ENCODE assay signal across 1 cellular context in the genomic region with DNA sequence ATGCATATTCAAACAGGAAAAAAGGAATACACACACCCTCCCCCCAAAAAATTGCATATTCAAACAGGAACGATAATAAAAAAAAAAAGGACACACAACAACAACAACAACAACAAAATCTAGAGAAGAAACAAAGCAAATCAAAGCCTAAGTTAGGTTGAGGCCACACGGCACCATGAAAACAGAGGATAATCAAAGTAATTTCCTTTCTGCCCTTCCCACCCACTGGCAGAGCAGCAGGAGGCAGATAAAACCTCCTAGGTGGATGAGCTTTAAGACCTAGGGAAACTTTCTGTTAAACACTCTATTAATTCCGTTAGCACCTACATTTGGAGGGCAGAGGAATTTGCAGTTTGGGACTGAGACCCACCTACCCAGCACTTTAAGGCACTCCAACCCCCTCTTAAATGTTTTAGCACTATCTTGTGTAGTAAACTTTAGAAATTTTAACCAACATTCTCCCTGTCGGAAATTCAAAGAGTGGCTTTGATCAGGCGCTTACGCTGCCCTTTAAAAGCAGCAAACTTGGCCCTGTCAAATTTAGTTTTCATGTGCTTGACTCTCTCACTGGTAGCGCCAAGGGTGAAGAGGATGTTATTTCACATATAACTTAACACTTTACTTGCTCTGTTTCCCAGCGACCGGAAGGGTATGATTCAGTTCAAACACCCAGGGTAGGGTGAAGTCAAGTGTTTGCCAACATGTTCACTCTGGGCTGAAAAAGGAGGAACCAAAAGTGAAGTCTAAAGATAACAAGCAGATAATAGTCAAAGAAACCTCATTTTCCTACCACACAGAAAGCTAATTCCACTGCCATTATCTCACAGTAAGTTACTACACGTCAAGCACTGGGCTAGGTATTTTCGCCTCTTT.
TF ChIP-seq lines count a peak whose summit lies in the region.

No MANE protein-coding gene starts in this region.

TF ChIP-seq in GM12878, 131 proteins besides CTCF, POLR2A, EP300 and RAD21 (continues in another document):
- TF ChIP-seq ATF2 (IDR thresholded peaks at IDR 0.05; ENCODE audit: low read length) (peak; percentile 96), LARP7 (IDR thresholded peaks at IDR 0.05) (no peak), FOXM1 (IDR thresholded peaks at IDR 0.05; ENCODE audit: low read depth, low read length) (peak; percentile 83; the same call in 1 of the 2 replicates), ZBED1 (IDR thresholded peaks at IDR 0.05; ENCODE audit: borderline replicate concordance) (peak; percentile 69; the same call in 1 of the 2 replicates), EGR1 (IDR thresholded peaks at IDR 0.05; ENCODE audit: borderline replicate concordance in 1 of 2, low read depth in 2 of 2, low read length in 2 of 2) (no peak), GATAD2B (conservative IDR thresholded peaks at IDR 0.05; ENCODE audit: low read depth) (peak; percentile 77; the same call in 1 of the 2 replicates), NFYA (IDR thresholded peaks at IDR 0.05; ENCODE audit: borderline replicate concordance, low read depth, low read length) (no peak), BCL11A (IDR thresholded peaks at IDR 0.05; ENCODE audit: low read depth, low read length) (peak; percentile 85), FOS (IDR thresholded peaks at IDR 0.05; ENCODE audit: borderline replicate concordance, extremely low read depth, insufficient read length) (no peak), TAF1 (IDR thresholded peaks at IDR 0.05; ENCODE audit: borderline replicate concordance, low read depth, low read length) (peak; percentile 27; the same call in 1 of the 2 replicates), CBX3 (IDR thresholded peaks at IDR 0.05; ENCODE audit: borderline replicate concordance, low read depth) (no peak), SIN3A (IDR thresholded peaks at IDR 0.05; ENCODE audit: low read depth, low read length) (no peak), CEBPZ (IDR thresholded peaks at IDR 0.05; ENCODE audit: low read depth, low read length) (no peak), CHD2 (IDR thresholded peaks at IDR 0.05; ENCODE audit: borderline replicate concordance, low read depth, low read length) (peak; percentile 75), SMAD1 (IDR thresholded peaks at IDR 0.05; ENCODE audit: low read depth, partially characterized antibody) (peak; percentile 72), FOXK2 (IDR thresholded peaks at IDR 0.05) (no peak), STAT3 (IDR thresholded peaks at IDR 0.05; ENCODE audit: low read depth, low read length) (0 out of 2 replicates have a peak, but pooled peaks have one; percentile 57), RFX5 (IDR thresholded peaks at IDR 0.05; ENCODE audit: low read depth, low read length) (no peak), JUNB (IDR thresholded peaks at IDR 0.05) (peak; percentile 47), EED (IDR thresholded peaks at IDR 0.05; ENCODE audit: low read depth) (peak; percentile 66; the same call in 1 of the 2 replicates), NR2F1 (conservative IDR thresholded peaks at IDR 0.05) (peak; percentile 50), RAD51 (IDR thresholded peaks at IDR 0.05) (no peak), KAT2A (conservative IDR thresholded peaks at IDR 0.05; ENCODE audit: control insufficient read depth, low read depth, low read length) (no peak), GABPA (IDR thresholded peaks at IDR 0.05; ENCODE audit: low read depth) (peak; percentile 57; the same call in 1 of the 2 replicates), MEF2B (IDR thresholded peaks at IDR 0.05; ENCODE audit: partially characterized antibody, poor library complexity, severe bottlenecking) (peak; percentile 88), REST (IDR thresholded peaks at IDR 0.05; ENCODE audit: low read depth, low read length) (no peak), IKZF1 (conservative IDR thresholded peaks at IDR 0.05) (peak; percentile 90), ZSCAN29 (IDR thresholded peaks at IDR 0.05) (no peak), STAT1 (conservative IDR thresholded peaks at IDR 0.05) (no peak), ZNF217 (IDR thresholded peaks at IDR 0.05) (no peak; the same call in 1 of the 2 replicates)
- TF ChIP-seq, protein P1, sequence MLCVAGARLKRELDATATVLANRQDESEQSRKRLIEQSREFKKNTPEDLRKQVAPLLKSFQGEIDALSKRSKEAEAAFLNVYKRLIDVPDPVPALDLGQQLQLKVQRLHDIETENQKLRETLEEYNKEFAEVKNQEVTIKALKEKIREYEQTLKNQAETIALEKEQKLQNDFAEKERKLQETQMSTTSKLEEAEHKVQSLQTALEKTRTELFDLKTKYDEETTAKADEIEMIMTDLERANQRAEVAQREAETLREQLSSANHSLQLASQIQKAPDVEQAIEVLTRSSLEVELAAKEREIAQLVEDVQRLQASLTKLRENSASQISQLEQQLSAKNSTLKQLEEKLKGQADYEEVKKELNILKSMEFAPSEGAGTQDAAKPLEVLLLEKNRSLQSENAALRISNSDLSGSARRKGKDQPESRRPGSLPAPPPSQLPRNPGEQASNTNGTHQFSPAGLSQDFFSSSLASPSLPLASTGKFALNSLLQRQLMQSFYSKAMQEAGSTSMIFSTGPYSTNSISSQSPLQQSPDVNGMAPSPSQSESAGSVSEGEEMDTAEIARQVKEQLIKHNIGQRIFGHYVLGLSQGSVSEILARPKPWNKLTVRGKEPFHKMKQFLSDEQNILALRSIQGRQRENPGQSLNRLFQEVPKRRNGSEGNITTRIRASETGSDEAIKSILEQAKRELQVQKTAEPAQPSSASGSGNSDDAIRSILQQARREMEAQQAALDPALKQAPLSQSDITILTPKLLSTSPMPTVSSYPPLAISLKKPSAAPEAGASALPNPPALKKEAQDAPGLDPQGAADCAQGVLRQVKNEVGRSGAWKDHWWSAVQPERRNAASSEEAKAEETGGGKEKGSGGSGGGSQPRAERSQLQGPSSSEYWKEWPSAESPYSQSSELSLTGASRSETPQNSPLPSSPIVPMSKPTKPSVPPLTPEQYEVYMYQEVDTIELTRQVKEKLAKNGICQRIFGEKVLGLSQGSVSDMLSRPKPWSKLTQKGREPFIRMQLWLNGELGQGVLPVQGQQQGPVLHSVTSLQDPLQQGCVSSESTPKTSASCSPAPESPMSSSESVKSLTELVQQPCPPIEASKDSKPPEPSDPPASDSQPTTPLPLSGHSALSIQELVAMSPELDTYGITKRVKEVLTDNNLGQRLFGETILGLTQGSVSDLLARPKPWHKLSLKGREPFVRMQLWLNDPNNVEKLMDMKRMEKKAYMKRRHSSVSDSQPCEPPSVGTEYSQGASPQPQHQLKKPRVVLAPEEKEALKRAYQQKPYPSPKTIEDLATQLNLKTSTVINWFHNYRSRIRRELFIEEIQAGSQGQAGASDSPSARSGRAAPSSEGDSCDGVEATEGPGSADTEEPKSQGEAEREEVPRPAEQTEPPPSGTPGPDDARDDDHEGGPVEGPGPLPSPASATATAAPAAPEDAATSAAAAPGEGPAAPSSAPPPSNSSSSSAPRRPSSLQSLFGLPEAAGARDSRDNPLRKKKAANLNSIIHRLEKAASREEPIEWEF (IDR thresholded peaks at IDR 0.05; ENCODE audit: insufficient replicate concordance, low read depth, low read length), result peak; percentile 83
- TF ChIP-seq, protein P2, sequence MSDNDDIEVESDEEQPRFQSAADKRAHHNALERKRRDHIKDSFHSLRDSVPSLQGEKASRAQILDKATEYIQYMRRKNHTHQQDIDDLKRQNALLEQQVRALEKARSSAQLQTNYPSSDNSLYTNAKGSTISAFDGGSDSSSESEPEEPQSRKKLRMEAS (IDR thresholded peaks at IDR 0.05; ENCODE audit: low read depth, low read length), result no peak
- TF ChIP-seq, protein P3, sequence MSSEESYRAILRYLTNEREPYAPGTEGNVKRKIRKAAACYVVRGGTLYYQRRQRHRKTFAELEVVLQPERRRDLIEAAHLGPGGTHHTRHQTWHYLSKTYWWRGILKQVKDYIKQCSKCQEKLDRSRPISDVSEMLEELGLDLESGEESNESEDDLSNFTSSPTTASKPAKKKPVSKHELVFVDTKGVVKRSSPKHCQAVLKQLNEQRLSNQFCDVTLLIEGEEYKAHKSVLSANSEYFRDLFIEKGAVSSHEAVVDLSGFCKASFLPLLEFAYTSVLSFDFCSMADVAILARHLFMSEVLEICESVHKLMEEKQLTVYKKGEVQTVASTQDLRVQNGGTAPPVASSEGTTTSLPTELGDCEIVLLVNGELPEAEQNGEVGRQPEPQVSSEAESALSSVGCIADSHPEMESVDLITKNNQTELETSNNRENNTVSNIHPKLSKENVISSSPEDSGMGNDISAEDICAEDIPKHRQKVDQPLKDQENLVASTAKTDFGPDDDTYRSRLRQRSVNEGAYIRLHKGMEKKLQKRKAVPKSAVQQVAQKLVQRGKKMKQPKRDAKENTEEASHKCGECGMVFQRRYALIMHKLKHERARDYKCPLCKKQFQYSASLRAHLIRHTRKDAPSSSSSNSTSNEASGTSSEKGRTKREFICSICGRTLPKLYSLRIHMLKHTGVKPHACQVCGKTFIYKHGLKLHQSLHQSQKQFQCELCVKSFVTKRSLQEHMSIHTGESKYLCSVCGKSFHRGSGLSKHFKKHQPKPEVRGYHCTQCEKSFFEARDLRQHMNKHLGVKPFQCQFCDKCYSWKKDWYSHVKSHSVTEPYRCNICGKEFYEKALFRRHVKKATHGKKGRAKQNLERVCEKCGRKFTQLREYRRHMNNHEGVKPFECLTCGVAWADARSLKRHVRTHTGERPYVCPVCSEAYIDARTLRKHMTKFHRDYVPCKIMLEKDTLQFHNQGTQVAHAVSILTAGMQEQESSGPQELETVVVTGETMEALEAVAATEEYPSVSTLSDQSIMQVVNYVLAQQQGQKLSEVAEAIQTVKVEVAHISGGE (CRISPR knock-in tag; IDR thresholded peaks at IDR 0.05), result no peak
- TF ChIP-seq, protein P4, sequence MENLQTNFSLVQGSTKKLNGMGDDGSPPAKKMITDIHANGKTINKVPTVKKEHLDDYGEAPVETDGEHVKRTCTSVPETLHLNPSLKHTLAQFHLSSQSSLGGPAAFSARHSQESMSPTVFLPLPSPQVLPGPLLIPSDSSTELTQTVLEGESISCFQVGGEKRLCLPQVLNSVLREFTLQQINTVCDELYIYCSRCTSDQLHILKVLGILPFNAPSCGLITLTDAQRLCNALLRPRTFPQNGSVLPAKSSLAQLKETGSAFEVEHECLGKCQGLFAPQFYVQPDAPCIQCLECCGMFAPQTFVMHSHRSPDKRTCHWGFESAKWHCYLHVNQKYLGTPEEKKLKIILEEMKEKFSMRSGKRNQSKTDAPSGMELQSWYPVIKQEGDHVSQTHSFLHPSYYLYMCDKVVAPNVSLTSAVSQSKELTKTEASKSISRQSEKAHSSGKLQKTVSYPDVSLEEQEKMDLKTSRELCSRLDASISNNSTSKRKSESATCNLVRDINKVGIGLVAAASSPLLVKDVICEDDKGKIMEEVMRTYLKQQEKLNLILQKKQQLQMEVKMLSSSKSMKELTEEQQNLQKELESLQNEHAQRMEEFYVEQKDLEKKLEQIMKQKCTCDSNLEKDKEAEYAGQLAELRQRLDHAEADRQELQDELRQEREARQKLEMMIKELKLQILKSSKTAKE (IDR thresholded peaks at IDR 0.05; ENCODE audit: low read depth, poor library complexity, severe bottlenecking), result peak; percentile 85
